Comparison of ENCODE assay signal across 12 cellular contexts in the genomic region with DNA sequence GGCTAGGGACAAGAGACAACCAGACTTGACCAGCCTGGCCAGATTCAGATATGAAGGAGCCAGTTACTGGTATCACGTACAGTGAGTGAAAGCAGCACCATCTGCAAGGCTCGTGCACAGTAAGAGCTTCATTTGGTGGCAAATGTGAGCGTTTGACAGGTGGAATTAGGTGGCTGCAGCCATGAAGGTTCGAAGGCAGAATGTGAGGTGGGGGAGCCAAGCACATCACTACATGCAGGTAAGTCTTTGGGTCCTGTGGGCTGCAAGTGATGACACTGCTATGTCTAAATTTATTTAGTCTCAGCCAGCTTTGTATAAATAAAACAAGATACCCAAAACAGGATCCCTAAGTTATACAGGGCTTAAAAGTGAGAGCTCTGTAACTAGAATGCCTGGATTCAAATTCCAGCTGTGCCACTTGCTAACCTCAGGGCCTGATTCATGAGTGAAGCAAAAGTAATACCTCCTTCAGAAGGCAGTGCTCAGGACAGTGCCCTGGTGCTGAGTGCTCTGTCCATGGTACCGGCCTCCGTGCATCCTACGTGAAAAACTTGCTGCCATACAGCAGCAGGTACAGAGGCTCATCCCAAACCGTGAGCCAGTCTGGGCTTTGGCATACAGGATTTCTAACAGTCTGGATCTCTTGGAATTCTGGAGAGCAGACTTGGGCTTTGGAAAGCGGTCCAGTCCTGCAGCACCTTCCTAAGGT. TPM values are rescaled to one million over a fixed set of nuclear protein-coding genes. Genes with fewer than 3 reads are reported as not detected.
A peak's percentile ranks its signal among the peaks of the same experiment; 100 is the strongest.
DNase-seq lines count a peak whose midpoint lies in the region; ATAC-seq and TF ChIP-seq lines count a peak whose summit lies in the region.
"Had no signal": no experiment of that assay in that cellular context is flagged by ENCODE, and none has a peak within 500 bp of the region (broad histone marks: within the 10 kb centered on the region; RNA-seq: fewer than 3 reads in every experiment).

No MANE protein-coding gene starts in this region.

- H3K4me2 ChIP-seq in H9 (ENCODE audit: insufficient read depth, insufficient read length, low read length) (no peak overlapping the region), hepatocyte (no peak overlapping the region)

- no peaks in the 10 kb centered on the region for H3K79me1 ChIP-seq in H9 (ENCODE audit: insufficient read depth, low read depth, low read length, poor library complexity, severe bottlenecking)

- H3K4me3 ChIP-seq in AG10803 (ENCODE audit: low read length) (no peak overlapping the region), adipocyte (ENCODE audit: low read length) (no peak overlapping the region), hepatocyte (no peak overlapping the region)
- H3K4me3 ChIP-seq: mucosa of descending colon had no signal

- H3K9me3 Mint-ChIP-seq in H9 = no peaks in the 10 kb centered on the region
- no peaks in the 10 kb centered on the region for H3K9me3 Mint-ChIP-seq in T-helper 2 cell treated with Interferon-gamma antibody and Interleukin-4, amounts not matched to agents 5 μg/mL and 100 μg/mL, for 36 hours
- H3K9me3 Mint-ChIP-seq: stimulated activated naive B cell treated with anti-CD40 and anti-IgM and Interleukin-4, amounts not matched to agents 10 μg/mL and 1 μg/mL and 100 μg/mL, for 72 hours had no signal

- H3K36me3 ChIP-seq in adipocyte (ENCODE audit: control insufficient read depth, insufficient read depth, low read length, severe bottlenecking) (peaks cover 52% of the 10 kb centered on the region), hepatocyte (replicated peaks; ENCODE audit: insufficient read depth, low read depth) (no peaks in the 10 kb centered on the region)

- H3K23ac ChIP-seq in H9 (ENCODE audit: insufficient read length, low read depth, low read length) = no peak overlapping the region

- no peaks in the 10 kb centered on the region for H3K27me3 ChIP-seq in H9 (ENCODE audit: insufficient read depth, low read length)
- no peaks in the 10 kb centered on the region for H3K27me3 ChIP-seq in adipocyte (replicated peaks; ENCODE audit: control insufficient read depth, insufficient read depth, low read length)
- H3K27me3 ChIP-seq in hepatocyte = no peaks in the 10 kb centered on the region

- H3K4me3 Mint-ChIP-seq in H9 = no peak overlapping the region
- H3K4me3 Mint-ChIP-seq in T-helper 2 cell treated with Interferon-gamma antibody and Interleukin-4, amounts not matched to agents 5 μg/mL and 100 μg/mL, for 36 hours = no peak overlapping the region
- H3K4me3 Mint-ChIP-seq: stimulated activated naive B cell treated with anti-CD40 and anti-IgM and Interleukin-4, amounts not matched to agents 10 μg/mL and 1 μg/mL and 100 μg/mL, for 72 hours had no signal

- H3K27ac ChIP-seq in H9 (ENCODE audit: insufficient read length, low read depth, low read length) (no peak overlapping the region), hepatocyte (no peak overlapping the region)

- H3K4ac ChIP-seq in H9 (ENCODE audit: low read depth, low read length) = no peak overlapping the region

- H3K9me2 ChIP-seq in hepatocyte (replicated peaks; ENCODE audit: insufficient read depth) = no peaks in the 10 kb centered on the region

- peak overlapping the region in 1 of 3 experiments; percentile 70; a peak in 1 of 7 replicates for H3K27ac Mint-ChIP-seq in H9
- no peak overlapping the region for H3K27ac Mint-ChIP-seq in T-helper 2 cell treated with Interferon-gamma antibody and Interleukin-4, amounts not matched to agents 5 μg/mL and 100 μg/mL, for 36 hours
- H3K27ac Mint-ChIP-seq: stimulated activated naive B cell treated with anti-CD40 and anti-IgM and Interleukin-4, amounts not matched to agents 10 μg/mL and 1 μg/mL and 100 μg/mL, for 72 hours had no signal

- H4K5ac ChIP-seq in H9 (ENCODE audit: insufficient read length, low read depth, low read length) = no peak overlapping the region

- H3K4me1 Mint-ChIP-seq in H9 = peaks cover 2 to 8% of the 10 kb centered on the region in 2 experiments; a peak in 3 of 4 replicates
- H3K4me1 Mint-ChIP-seq in T-helper 2 cell treated with Interferon-gamma antibody and Interleukin-4, amounts not matched to agents 5 μg/mL and 100 μg/mL, for 36 hours (ENCODE audit: low read depth) = peaks cover 2% of the 10 kb centered on the region

- H4K20me1 ChIP-seq in H9 (ENCODE audit: control insufficient read depth, insufficient read depth, insufficient read length) (no peaks in the 10 kb centered on the region), hepatocyte (ENCODE audit: insufficient read depth, poor library complexity, severe bottlenecking) (no peaks in the 10 kb centered on the region)

- no peak overlapping the region for H2BK15ac ChIP-seq in H9 (ENCODE audit: low read depth, low read length)

- whole genome bisulfite sequencing in H9 (ENCODE audit: extremely low coverage, insufficient read length, low lambda C conversion rate) = no CpG with 5 or more reads among the region's 9 CpGs
- 82% methylated on average over 9 of the region's 9 CpGs for WGBS in hepatocyte (ENCODE audit: low lambda C conversion rate, missing lambda C conversion rate)

- H2AK5ac ChIP-seq in H9 (ENCODE audit: insufficient read length, low read length) = no peak overlapping the region

- H3K79me2 ChIP-seq in H9 (ENCODE audit: insufficient read depth, low read length) = no peaks in the 10 kb centered on the region
- no peaks in the 10 kb centered on the region for H3K79me2 ChIP-seq in hepatocyte

- H3K14ac ChIP-seq in H9 (ENCODE audit: insufficient read depth, low read length) = no peak overlapping the region

- H2BK20ac ChIP-seq in H9 (ENCODE audit: low read depth, low read length, poor library complexity, severe bottlenecking) = no peak overlapping the region

- H3K56ac ChIP-seq in H9 (ENCODE audit: insufficient read length, low read depth, low read length) = no peak overlapping the region

- H2BK120ac ChIP-seq in H9 (ENCODE audit: low read depth, low read length, poor library complexity, severe bottlenecking) = no peak overlapping the region

- DNase-seq in AG10803 (ENCODE audit: low read depth) = peak; percentile 41
- peak; percentile 40 for DNase-seq in H9
- peak; percentile 56 for DNase-seq in adipocyte (ENCODE audit: low read depth)
- DNase-seq in hepatocyte (ENCODE audit: low spot score) = peak; percentile 52
- no peak for DNase-seq in T-helper 2 cell treated with Interferon-gamma antibody and Interleukin-4, amounts not matched to agents 5 μg/mL and 100 μg/mL, for 36 hours (ENCODE audit: low spot score)
- no peak for DNase-seq in GM19238 (ENCODE audit: insufficient read length, low spot score)
- DNase-seq: activated naive CD4-positive, alpha-beta T cell treated with Interleukin-2 at 50 U/mL for 16 hours; NCI-H2227 treated with DMSO at 0.1 percent for 48 hours; stimulated activated naive B cell treated with anti-CD40 and anti-IgM and Interleukin-4, amounts not matched to agents 10 μg/mL and 1 μg/mL and 100 μg/mL, for 72 hours had no signal

- H3K9me3 ChIP-seq in H9 (ENCODE audit: control insufficient read depth, low read depth, low read length) = no peaks in the 10 kb centered on the region
- H3K9me3 ChIP-seq in adipocyte (ENCODE audit: control insufficient read depth, low read length) = no peaks in the 10 kb centered on the region
- H3K9me3 ChIP-seq in hepatocyte (ENCODE audit: low read depth) = no peaks in the 10 kb centered on the region
- H3K9me3 ChIP-seq: mucosa of descending colon had no signal

- no peak overlapping the region for H3T11ph ChIP-seq in H9 (ENCODE audit: low read length)

- H2BK5ac ChIP-seq in H9 (ENCODE audit: insufficient read length, low read length) = no peak overlapping the region

- no peak overlapping the region for H3K18ac ChIP-seq in H9 (ENCODE audit: insufficient read length, low read depth, low read length)

- no peak overlapping the region for H2BK12ac ChIP-seq in H9 (ENCODE audit: insufficient read length, low read depth, low read length)

- no peak overlapping the region for H2AFZ ChIP-seq in H9 (ENCODE audit: low read length)
- no peak overlapping the region for H2AFZ ChIP-seq in hepatocyte

- peaks cover 22 to 58% (median 40%) of the 10 kb centered on the region in 3 experiments for H3K36me3 Mint-ChIP-seq in H9 (ENCODE audit: insufficient read depth in 1 of 3, low read depth in 3 of 3)
- peaks cover 32% of the 10 kb centered on the region for H3K36me3 Mint-ChIP-seq in T-helper 2 cell treated with Interferon-gamma antibody and Interleukin-4, amounts not matched to agents 5 μg/mL and 100 μg/mL, for 36 hours (ENCODE audit: low read depth)

- TF ChIP-seq CTCF in AG10803 (conservative IDR thresholded peaks at IDR 0.05; ENCODE audit: low read length) (no peak), H9 (conservative IDR thresholded peaks at IDR 0.05) (no peak), hepatocyte (IDR thresholded peaks at IDR 0.05; ENCODE audit: poor library complexity) (no peak)

- H3K4me1 ChIP-seq in H9 (ENCODE audit: insufficient read depth, low read length) = no peaks in the 10 kb centered on the region
- peaks cover 12% of the 10 kb centered on the region for H3K4me1 ChIP-seq in adipocyte (ENCODE audit: control insufficient read depth, insufficient read depth, low read length)
- no peaks in the 10 kb centered on the region for H3K4me1 ChIP-seq in hepatocyte (ENCODE audit: insufficient read depth)

- H4K8ac ChIP-seq in H9 (replicated peaks; ENCODE audit: insufficient read length, low read depth, low read length) = no peak overlapping the region

- peaks cover 4% of the 10 kb centered on the region for H3K23me2 ChIP-seq in H9 (ENCODE audit: insufficient read length, low read depth, low read length, poor library complexity, severe bottlenecking)

- no peak overlapping the region for H4K91ac ChIP-seq in H9 (ENCODE audit: insufficient read length, low read depth, low read length)

- peaks cover 3% of the 10 kb centered on the region for H3K27me3 Mint-ChIP-seq in H9 (ENCODE audit: low read depth)
- peaks cover 2% of the 10 kb centered on the region for H3K27me3 Mint-ChIP-seq in T-helper 2 cell treated with Interferon-gamma antibody and Interleukin-4, amounts not matched to agents 5 μg/mL and 100 μg/mL, for 36 hours (ENCODE audit: low read depth)

- ATAC-seq in HG02884 (IDR thresholded peaks at IDR 0.05; ENCODE audit: unreplicated experiment) (no peak), HG03342 (IDR thresholded peaks at IDR 0.05; ENCODE audit: unreplicated experiment) (no peak)
- ATAC-seq: mucosa of descending colon had no signal

- H3K9ac ChIP-seq in H9 (ENCODE audit: extremely low read depth, insufficient read length, low read length) = no peak overlapping the region
- H3K9ac ChIP-seq in adipocyte (ENCODE audit: low read length) = no peak overlapping the region

RNA-seq across cellular contexts. Expression of a gene that starts 18.6 kb away (rescaled TPM):
- 114 and 115 TPM in 2 replicates for total RNA-seq in H9 (2021)
- 47.0 and 58.9 TPM in 2 replicates for total RNA-seq in hepatocyte
- 27.7 and 30.8 TPM in 2 replicates for polyA plus RNA-seq in hepatocyte

Comparison
In these comparisons a context has a peak if more than half of its experiments do, and no peak if none do; other contexts are left out.
1. DNase-seq: peak in AG10803 (single experiment), H9 (single experiment), adipocyte (single experiment) and hepatocyte (single experiment); none in T-helper 2 cell treated with Interferon-gamma antibody and Interleukin-4, amounts not matched to agents 5 μg/mL and 100 μg/mL, for 36 hours (single experiment) and GM19238 (single experiment).